Comparison of ENCODE assay signal across 22 cellular contexts in the genomic region with DNA sequence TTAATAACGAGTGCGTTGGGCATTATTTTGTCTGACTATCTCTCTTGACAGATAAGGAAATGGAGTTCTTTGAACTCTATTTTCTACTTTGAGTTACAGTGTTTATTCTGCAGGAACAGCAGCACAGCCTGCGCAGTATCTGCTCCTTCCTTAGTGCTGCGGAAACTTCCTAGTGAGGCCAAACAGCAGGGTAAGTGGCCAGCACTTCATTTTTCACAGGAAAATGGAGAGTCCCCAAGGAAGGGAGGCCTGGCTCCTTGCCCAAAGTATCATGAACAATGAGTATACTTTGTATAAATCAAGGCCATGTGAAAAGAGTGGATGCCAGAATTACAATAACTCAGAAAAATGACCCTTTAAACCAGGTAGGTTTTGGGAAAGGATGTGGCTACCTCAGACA.
DNase-seq lines count a peak whose midpoint lies in the region; ATAC-seq and TF ChIP-seq lines count a peak whose summit lies in the region.
"Had no signal": no experiment of that assay in that cellular context is flagged by ENCODE, and none has a peak within 500 bp of the region (broad histone marks: within the 10 kb centered on the region; RNA-seq: fewer than 3 reads in every experiment).

No MANE protein-coding gene starts in this region.

- H3K9ac ChIP-seq in fibroblast of lung (ENCODE audit: insufficient read depth, low read length) = no peak overlapping the region
- H3K9ac ChIP-seq: neural progenitor cell had no signal

- peaks cover 9% of the 10 kb centered on the region for H3K4me1 ChIP-seq in body of pancreas
- no peaks in the 10 kb centered on the region for H3K4me1 ChIP-seq in fibroblast of lung (ENCODE audit: control insufficient read depth, extremely low read depth, insufficient read depth, low read length)
- H3K4me1 ChIP-seq in right cardiac atrium (ENCODE audit: control insufficient read depth, insufficient read depth, low read length) = peaks cover 4% of the 10 kb centered on the region
- peaks cover 0 to 11% of the 10 kb centered on the region in 2 donors for H3K4me1 ChIP-seq in gastrocnemius medialis
- H3K4me1 ChIP-seq: neural progenitor cell, prostate gland had no signal

- no peaks in the 10 kb centered on the region for H3K27me3 ChIP-seq in body of pancreas
- no peaks in the 10 kb centered on the region for H3K27me3 ChIP-seq in fibroblast of lung (ENCODE audit: control insufficient read depth, insufficient read depth, low read length)
- no peaks in the 10 kb centered on the region for H3K27me3 ChIP-seq in right cardiac atrium (ENCODE audit: control insufficient read depth, insufficient read depth)
- H3K27me3 ChIP-seq in gastrocnemius medialis = no peaks in the 10 kb centered on the region
- H3K27me3 ChIP-seq: cardiac muscle cell, neural progenitor cell had no signal

- H3K79me2 ChIP-seq in fibroblast of lung (ENCODE audit: control insufficient read depth, insufficient read depth, low read length) = no peaks in the 10 kb centered on the region

- H3K9me3 ChIP-seq in body of pancreas (no peaks in the 10 kb centered on the region), fibroblast of lung (ENCODE audit: control insufficient read depth, insufficient read depth, low read depth, low read length) (no peaks in the 10 kb centered on the region), right cardiac atrium (ENCODE audit: control insufficient read depth, low read length) (no peaks in the 10 kb centered on the region), gastrocnemius medialis (no peaks in the 10 kb centered on the region)
- H3K9me3 ChIP-seq: prostate gland, thoracic aorta had no signal

- TF ChIP-seq CTCF in body of pancreas (IDR thresholded peaks at IDR 0.05) = no peak
- TF ChIP-seq CTCF in fibroblast of lung (conservative IDR thresholded peaks at IDR 0.05 in 1 of 2, IDR thresholded peaks at IDR 0.05 in 1 of 2; ENCODE audit: low read depth in 1 of 2, low read length in 2 of 2) = no peak
- no peak for TF ChIP-seq CTCF in gastrocnemius medialis (IDR thresholded peaks at IDR 0.05 in 4 of 5, conservative IDR thresholded peaks at IDR 0.05 in 1 of 5)

- DNase-seq in body of pancreas (peak; percentile 20 to 47 (median 29)), fibroblast of lung (ENCODE audit: low read depth in 2 of 2) (peak; percentile 9 to 51), right cardiac atrium (peak; percentile 70 to 83 (median 82)), gastrocnemius medialis (no peak), putamen (ENCODE audit: low spot score) (no peak), G401 (ENCODE audit: low spot score) (no peak)
- DNase-seq: activated CD4-positive, alpha-beta T cell treated with anti-CD3 and anti-CD28 coated beads, Interleukin-2, amount 50 U/mL, for 1 hour; activated CD8-positive, alpha-beta memory T cell treated with anti-CD3 and anti-CD28 coated beads, Interleukin-2, amount 10 ng/mL, durations not matched to agents 7 days and 5 days; activated naive CD4-positive, alpha-beta T cell treated with anti-CD3 and anti-CD28 coated beads, Interleukin-2, amount 50 U/mL, for 16 hours; C1 segment of cervical spinal cord; NCI-H2171 treated with DMSO at 0.1 percent for 48 hours; NCI-H526; stimulated activated CD4-positive, alpha-beta T cell treated with anti-CD3 and anti-CD28 coated beads, Interleukin-2, amount 100 ng/mL, for 48 hours; WERI-Rb-1 had no signal

- H3K27ac ChIP-seq in body of pancreas = peak overlapping the region in 1 of 4 donors; percentile 6
- no peak overlapping the region for H3K27ac ChIP-seq in fibroblast of lung (ENCODE audit: insufficient read depth, low read length)
- H3K27ac ChIP-seq in right cardiac atrium (ENCODE audit: low read length) = no peak overlapping the region
- H3K27ac ChIP-seq in gastrocnemius medialis = peak overlapping the region in 3 of 4 donors; percentile 40 to 57 (median 40)
- H3K27ac ChIP-seq: cardiac muscle cell, neural progenitor cell, prostate gland, SK-N-MC, thoracic aorta, WERI-Rb-1 had no signal

- WGBS in body of pancreas, 2 donors = 16 to 38% methylated on average over 4 of the region's 4 CpGs
- 41% methylated on average over 4 of the region's 4 CpGs for WGBS in right cardiac atrium

- TF ChIP-seq POLR2A in body of pancreas (IDR thresholded peaks at IDR 0.05) (no peak), gastrocnemius medialis (IDR thresholded peaks at IDR 0.05) (no peak)

- no peak overlapping the region for H3K4me2 ChIP-seq in fibroblast of lung (ENCODE audit: extremely low read depth, insufficient read depth, low read length)
- H3K4me2 ChIP-seq: neural progenitor cell had no signal

- H4K20me1 ChIP-seq in fibroblast of lung (ENCODE audit: control insufficient read depth, extremely low read depth, insufficient read depth, low read length) = no peaks in the 10 kb centered on the region

- intact Hi-C loops in body of pancreas (cut with DNase I) (no loop called here), right cardiac atrium (cut with DNase I) (no loop called here), gastrocnemius medialis (cut with DNase I; ENCODE audit: low total_unique reads) (no loop called here)

- no peaks in the 10 kb centered on the region for H3K36me3 ChIP-seq in body of pancreas (replicated peaks in 1 of 2; ENCODE audit: insufficient read depth in 1 of 2, low read depth in 2 of 2)
- H3K36me3 ChIP-seq in fibroblast of lung (ENCODE audit: control insufficient read depth, insufficient read depth, low read length) = peaks cover 2% of the 10 kb centered on the region
- no peaks in the 10 kb centered on the region for H3K36me3 ChIP-seq in gastrocnemius medialis
- H3K36me3 ChIP-seq: neural progenitor cell, prostate gland, thoracic aorta had no signal

- H2AFZ ChIP-seq in fibroblast of lung (ENCODE audit: low read length) = no peak overlapping the region
- H2AFZ ChIP-seq: neural progenitor cell had no signal

- in situ Hi-C loops in gastrocnemius medialis (cut with MboI; ENCODE audit: low sequenced_read_pairs in 4 of 4) (no loop called here), G401 (cut with HindIII; ENCODE audit: low sequenced_read_pairs) (no loop called here)

- no peak overlapping the region for H3K4me3 ChIP-seq in body of pancreas
- H3K4me3 ChIP-seq in fibroblast of lung (replicated peaks in 1 of 4; ENCODE audit: control extremely low read depth in 1 of 4, insufficient read depth in 1 of 4, low read depth in 3 of 4, low read length in 4 of 4) = no peak overlapping the region
- H3K4me3 ChIP-seq in right cardiac atrium (ENCODE audit: low read length) = no peak overlapping the region
- H3K4me3 ChIP-seq in gastrocnemius medialis = no peak overlapping the region
- H3K4me3 ChIP-seq: cardiac muscle cell, lung, neural progenitor cell, prostate gland, SK-N-MC, thoracic aorta had no signal

- ATAC-seq in body of pancreas (peak; percentile 35), right cardiac atrium (peak; percentile 82 to 93), gastrocnemius medialis (peak in 1 of 2 donors; percentile 52), HG03159 (IDR thresholded peaks at IDR 0.05; ENCODE audit: unreplicated experiment) (no peak)
- ATAC-seq: activated CD8-positive, alpha-beta memory T cell treated with anti-CD3 and anti-CD28 coated beads, Interleukin-2, amount 10 ng/mL, durations not matched to agents 7 days and 5 days; stimulated activated memory B cell treated with anti-CD40 and anti-IgM and Interleukin-4, amounts not matched to agents 10 μg/mL and 1 μg/mL and 100 μg/mL, for 72 hours had no signal

Comparison
In these comparisons a context has a peak if more than half of its experiments do, and no peak if none do; other contexts are left out.
1. DNase-seq: peak in body of pancreas (4 of 4), fibroblast of lung (2 of 2) and right cardiac atrium (3 of 3); none in gastrocnemius medialis (0 of 2), putamen (single experiment) and G401 (single experiment).
2. H3K27ac ChIP-seq: peak in gastrocnemius medialis (3 of 4); none in fibroblast of lung (single experiment) and right cardiac atrium (single experiment).